Comparison of ENCODE assay signal across 9 cellular contexts in genomic region chr17:76643553-76644148, GRCh38. TPM values are rescaled to one million over a fixed set of nuclear protein-coding genes. Genes with fewer than 3 reads are reported as not detected.
DNase-seq lines count a peak whose midpoint lies in the region; ATAC-seq, FAIRE-seq and TF ChIP-seq lines count a peak whose summit lies in the region.
"Had no signal": no experiment of that assay in that cellular context is flagged by ENCODE, and none has a peak within 500 bp of the region (broad histone marks: within the 10 kb centered on the region; RNA-seq: fewer than 3 reads in every experiment).

A gene with protein sequence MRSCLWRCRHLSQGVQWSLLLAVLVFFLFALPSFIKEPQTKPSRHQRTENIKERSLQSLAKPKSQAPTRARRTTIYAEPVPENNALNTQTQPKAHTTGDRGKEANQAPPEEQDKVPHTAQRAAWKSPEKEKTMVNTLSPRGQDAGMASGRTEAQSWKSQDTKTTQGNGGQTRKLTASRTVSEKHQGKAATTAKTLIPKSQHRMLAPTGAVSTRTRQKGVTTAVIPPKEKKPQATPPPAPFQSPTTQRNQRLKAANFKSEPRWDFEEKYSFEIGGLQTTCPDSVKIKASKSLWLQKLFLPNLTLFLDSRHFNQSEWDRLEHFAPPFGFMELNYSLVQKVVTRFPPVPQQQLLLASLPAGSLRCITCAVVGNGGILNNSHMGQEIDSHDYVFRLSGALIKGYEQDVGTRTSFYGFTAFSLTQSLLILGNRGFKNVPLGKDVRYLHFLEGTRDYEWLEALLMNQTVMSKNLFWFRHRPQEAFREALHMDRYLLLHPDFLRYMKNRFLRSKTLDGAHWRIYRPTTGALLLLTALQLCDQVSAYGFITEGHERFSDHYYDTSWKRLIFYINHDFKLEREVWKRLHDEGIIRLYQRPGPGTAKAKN (minus strand): TSS chr17:76643757. CDS start chr17:76643638, 119 bp downstream.

- H3K36me3 Mint-ChIP-seq in activated CD4-positive, alpha-beta T cell treated with anti-CD3 and anti-CD28 coated beads, Interleukin-2, amount 10 ng/mL, durations not matched to agents 24 days and 14 days (ENCODE audit: low read depth): peaks cover 3% of the 10 kb centered on the region

- peaks cover 0 to 10% of the 10 kb centered on the region in 2 donors for H3K4me1 ChIP-seq in esophagus (ENCODE audit: control insufficient read depth in 2 of 2, insufficient read depth in 2 of 2, low read length in 1 of 2)
- peaks cover 0 to 3% of the 10 kb centered on the region in 2 donors for H3K4me1 ChIP-seq in small intestine (ENCODE audit: control insufficient read depth in 2 of 2, insufficient read depth in 1 of 2, low read depth in 1 of 2, low read length in 1 of 2)

- no peak within 1 kb of the TSS for H3K27ac Mint-ChIP-seq in activated CD4-positive, alpha-beta T cell treated with anti-CD3 and anti-CD28 coated beads, Interleukin-2, amount 10 ng/mL, durations not matched to agents 24 days and 14 days

- H3K9me3 ChIP-seq in esophagus (ENCODE audit: control insufficient read depth in 2 of 2, insufficient read depth in 1 of 2, low read depth in 1 of 2, low read length in 1 of 2) (no peaks in the 10 kb centered on the region), small intestine (ENCODE audit: control insufficient read depth, low read depth) (no peaks in the 10 kb centered on the region)

- intact Hi-C loops in activated CD4-positive, alpha-beta T cell treated with anti-CD3 and anti-CD28 coated beads, Interleukin-2, amount 10 ng/mL, durations not matched to agents 24 days and 14 days (cut with micrococcal nuclease): no loop called here

- peak within 1 kb of the TSS; percentile 54 for H3K4me3 Mint-ChIP-seq in activated CD4-positive, alpha-beta T cell treated with anti-CD3 and anti-CD28 coated beads, Interleukin-2, amount 10 ng/mL, durations not matched to agents 24 days and 14 days

- 40 to 55% methylated on average over 7 of the region's 7 CpGs for WGBS in esophagus, 2 donors
- 13 to 50% (median 29%) methylated on average over 7 of the region's 7 CpGs for WGBS in small intestine, 3 donors

- peaks cover 4% of the 10 kb centered on the region for H3K9me3 Mint-ChIP-seq in activated CD4-positive, alpha-beta T cell treated with anti-CD3 and anti-CD28 coated beads, Interleukin-2, amount 10 ng/mL, durations not matched to agents 24 days and 14 days

- TF ChIP-seq CTCF in LNCaP clone FGC (IDR thresholded peaks at IDR 0.05; ENCODE audit: control insufficient read depth, extremely low read depth, insufficient read depth): no peak

- H3K27ac ChIP-seq in esophagus (ENCODE audit: low read depth in 2 of 2, low read length in 1 of 2): peak within 1 kb of the TSS; percentile 87 to 92
- H3K27ac ChIP-seq in small intestine (ENCODE audit: low read depth in 1 of 2, low read length in 1 of 2): peak within 1 kb of the TSS; percentile 83 to 90

- no peaks in the 10 kb centered on the region for H3K36me3 ChIP-seq in esophagus (ENCODE audit: control insufficient read depth in 2 of 2, insufficient read depth in 2 of 2, low read length in 1 of 2)
- H3K36me3 ChIP-seq in small intestine (ENCODE audit: control insufficient read depth in 2 of 2, insufficient read depth in 2 of 2, low read length in 2 of 2): no peaks in the 10 kb centered on the region

- H3K4me3 ChIP-seq in LNCaP clone FGC (ENCODE audit: low read depth, low read length) (peak within 1 kb of the TSS; percentile 21), esophagus (ENCODE audit: low read depth in 1 of 2, low read length in 2 of 2) (peak within 1 kb of the TSS; percentile 44 to 50), small intestine (ENCODE audit: low read depth in 1 of 2, low read length in 2 of 2) (peak within 1 kb of the TSS; percentile 32 to 42)

- no peak for ATAC-seq in HG03469 (IDR thresholded peaks at IDR 0.05; ENCODE audit: unreplicated experiment)

- no peak for FAIRE-seq in small intestine (lab: Jason Lieb, UNC)

- DNase-seq in LNCaP clone FGC (ENCODE audit: low read depth) (peak; percentile 88), small intestine (peak; percentile 94), dedifferentiated amniotic fluid mesenchymal stem cell (ENCODE audit: extremely low spot score) (no peak), A172 (ENCODE audit: low spot score) (no peak), DMS 273 treated with DMSO at 0.1 percent for 48 hours (lab: John Stamatoyannopoulos, UW) (no peak)
- DNase-seq in activated CD4-positive, alpha-beta T cell treated with anti-CD3 and anti-CD28 coated beads, Interleukin-2, amount 10 ng/mL, durations not matched to agents 24 days and 14 days: peak; percentile 76
- DNase-seq: hippocampal formation had no signal

- peaks cover 6% of the 10 kb centered on the region for H3K4me1 Mint-ChIP-seq in activated CD4-positive, alpha-beta T cell treated with anti-CD3 and anti-CD28 coated beads, Interleukin-2, amount 10 ng/mL, durations not matched to agents 24 days and 14 days

- no peaks in the 10 kb centered on the region for H3K27me3 ChIP-seq in esophagus (ENCODE audit: control insufficient read depth in 1 of 2, insufficient read depth in 2 of 2, low read length in 2 of 2)
- no peaks in the 10 kb centered on the region for H3K27me3 ChIP-seq in small intestine (ENCODE audit: control insufficient read depth in 2 of 2, insufficient read depth in 2 of 2, low read length in 2 of 2)

- peaks cover 10% of the 10 kb centered on the region for H3K27me3 Mint-ChIP-seq in activated CD4-positive, alpha-beta T cell treated with anti-CD3 and anti-CD28 coated beads, Interleukin-2, amount 10 ng/mL, durations not matched to agents 24 days and 14 days

RNA-seq across cellular contexts. Expression of the gene that starts here (rescaled TPM):
- 0.35 and 0.38 TPM in 2 replicates for total RNA-seq in activated CD4-positive, alpha-beta T cell treated with anti-CD3 and anti-CD28 coated beads, Interleukin-2, amount 10 ng/mL, durations not matched to agents 24 days and 14 days
- polyA plus RNA-seq in esophagus (10 to 100 TPM; 20.1 to 40.1 TPM), small intestine (10 to 100 TPM; 18.6 to 79.2 (median 77.2) TPM)
- total RNA-seq in A172 (2014; rRNA removed; shearing (Covaris generic)): not detected in 2 replicates

Comparison
In these comparisons a context has a peak if more than half of its experiments do, and no peak if none do; other contexts are left out.
1. Peak in DNase-seq in activated CD4-positive, alpha-beta T cell treated with anti-CD3 and anti-CD28 coated beads, Interleukin-2, amount 10 ng/mL, durations not matched to agents 24 days and 14 days; RNA of the gene not detected or under 1 TPM.
2. DNase-seq: peak in LNCaP clone FGC (single experiment) and small intestine (single experiment); none in dedifferentiated amniotic fluid mesenchymal stem cell (single experiment), A172 (single experiment) and DMS 273 treated with DMSO at 0.1 percent for 48 hours (single experiment).
3. Peak in every context shown above with its lines, with median percentiles within 50 percentile points of each other: H3K4me3 ChIP-seq.